ENCODE assay signal across 20 cellular contexts in the genomic region with DNA sequence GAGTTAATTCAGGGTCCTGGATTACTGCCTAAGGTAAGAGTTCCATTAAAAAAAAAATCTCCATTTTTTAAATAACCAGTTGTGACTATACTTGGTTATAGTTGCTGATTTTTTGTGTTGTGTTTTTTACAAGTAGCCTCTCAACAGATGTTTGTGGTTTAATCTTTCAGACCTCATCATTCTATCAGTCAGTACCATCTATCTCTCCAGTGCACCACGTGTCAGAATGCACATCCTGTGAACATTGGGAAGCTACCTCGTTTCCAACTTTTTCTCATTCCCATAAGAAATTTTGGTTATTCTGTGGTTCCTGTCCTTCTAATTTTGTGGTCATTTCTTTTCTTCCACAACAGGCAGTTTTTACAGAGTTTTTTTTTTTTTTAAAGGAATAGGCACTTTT. TPM values are rescaled to one million over a fixed set of nuclear protein-coding genes. Genes with fewer than 3 reads are reported as not detected.
DNase-seq lines count a peak whose midpoint lies in the region; ATAC-seq, FAIRE-seq and TF ChIP-seq lines count a peak whose summit lies in the region.
"Had no signal": no experiment of that assay in that cellular context is flagged by ENCODE, and none has a peak within 500 bp of the region (broad histone marks: within the 10 kb centered on the region; RNA-seq: fewer than 3 reads in every experiment).

No MANE protein-coding gene starts in this region.

- no peak for TF ChIP-seq POLR2A in gastrocnemius medialis (IDR thresholded peaks at IDR 0.05)

- DNase-seq in AG10803 (ENCODE audit: low read depth) (peak; percentile 80), HFFc6 (peak; percentile 29), T-helper 17 cell (no peak), keratinocyte (ENCODE audit: low read depth, low spot score) (no peak), NCI-H446 (lab: John Stamatoyannopoulos, UW) (no peak), UCSD-AML1 (lab: John Stamatoyannopoulos, UW; ENCODE audit: unreplicated experiment) (no peak), gastrocnemius medialis (no peak)
- no peak for DNase-seq in stimulated activated CD4-positive, alpha-beta T cell treated with anti-CD3 and anti-CD28 coated beads, Interleukin-1b, Interleukin-23, amount 100 ng/mL, for 48 hours
- DNase-seq: activated CD4-positive, alpha-beta T cell treated with anti-CD3 and anti-CD28 coated beads, Interleukin-2, amount 50 U/mL, for 1 hour; activated naive CD8-positive, alpha-beta T cell treated with anti-CD3 and anti-CD28 coated beads, Interleukin-2, amount 50 U/mL, for 24 hours; GF-D8; lower lobe of right lung; NCI-H1105; NCI-H2081 treated with DMSO at 0.1 percent for 48 hours; occipital lobe had no signal

- dilution Hi-C loops in keratinocyte (cut with MboI; ENCODE audit: extremely low pct_ligation_motif_present, low sequenced_read_pairs), result no loop called here

- peak; percentile 39 for FAIRE-seq in keratinocyte (lab: Jason Lieb, UNC)
- FAIRE-seq: A549 had no signal

- no peak overlapping the region for H3K4me3 Mint-ChIP-seq in HFFc6
- no peak overlapping the region for H3K4me3 Mint-ChIP-seq in T-helper 17 cell
- H3K4me3 Mint-ChIP-seq: activated naive CD8-positive, alpha-beta T cell treated with anti-CD3 and anti-CD28 coated beads, Interleukin-2, amount 50 U/mL, for 24 hours had no signal

- H3K27ac ChIP-seq in keratinocyte (ENCODE audit: control insufficient read depth, insufficient read depth, low read length) (no peak overlapping the region), gastrocnemius medialis (no peak overlapping the region)
- H3K27ac ChIP-seq: A549, C4-2B, lower lobe of right lung, suprapubic skin, vagina had no signal

- H3K36me3 Mint-ChIP-seq in HFFc6 (ENCODE audit: low read depth) (0 out of 2 replicates have a peak, but pooled peaks cover 16% of the 10 kb centered on the region), T-helper 17 cell (ENCODE audit: low read depth) (peaks cover 4% of the 10 kb centered on the region)

- intact Hi-C loops in gastrocnemius medialis (cut with DNase I; ENCODE audit: low total_unique reads), result no loop called here

- H2AFZ ChIP-seq in keratinocyte (ENCODE audit: control insufficient read depth, low read length), result no peak overlapping the region

- no peak for TF ChIP-seq CTCF in AG10803 (conservative IDR thresholded peaks at IDR 0.05; ENCODE audit: low read length)
- no peak for TF ChIP-seq CTCF in HFFc6 (IDR thresholded peaks at IDR 0.05)
- TF ChIP-seq CTCF in keratinocyte (optimal IDR thresholded peaks at IDR 0.05 in 1 of 3, IDR thresholded peaks at IDR 0.05 in 1 of 3, conservative IDR thresholded peaks at IDR 0.05 in 1 of 3; ENCODE audit: extremely low read depth in 1 of 3, insufficient read depth in 2 of 3, low read length in 3 of 3), result no peak
- no peak for TF ChIP-seq CTCF in gastrocnemius medialis (IDR thresholded peaks at IDR 0.05 in 4 of 5, conservative IDR thresholded peaks at IDR 0.05 in 1 of 5)

- H4K20me1 ChIP-seq in keratinocyte (ENCODE audit: control insufficient read depth, extremely low read depth, insufficient read depth, low read length), result no peaks in the 10 kb centered on the region

- no peaks in the 10 kb centered on the region for H3K9me1 ChIP-seq in keratinocyte (ENCODE audit: control insufficient read depth, extremely low read depth, insufficient read depth, low read length)

- ATAC-seq in T-helper 17 cell (no peak), gastrocnemius medialis (no peak)
- ATAC-seq: A549; activated naive CD8-positive, alpha-beta T cell treated with anti-CD3 and anti-CD28 coated beads, Interleukin-2, amount 50 U/mL, for 24 hours; lower lobe of right lung; Right ventricle myocardium inferior had no signal

- peaks cover 0 to 5% of the 10 kb centered on the region in 2 experiments for H3K36me3 ChIP-seq in keratinocyte (ENCODE audit: control insufficient read depth in 2 of 2, extremely low read depth in 1 of 2, insufficient read depth in 2 of 2, low read length in 2 of 2)
- no peaks in the 10 kb centered on the region for H3K36me3 ChIP-seq in gastrocnemius medialis
- H3K36me3 ChIP-seq: lower lobe of right lung, suprapubic skin, vagina had no signal

- H3K4me1 ChIP-seq in keratinocyte (ENCODE audit: control insufficient read depth, extremely low read depth, insufficient read depth, low read length) (peaks cover 32% of the 10 kb centered on the region), gastrocnemius medialis (peaks cover 16 to 23% of the 10 kb centered on the region in 2 donors)

- in situ Hi-C loops in gastrocnemius medialis (cut with MboI; ENCODE audit: low sequenced_read_pairs in 4 of 4), result no loop called here

- H3K4me1 Mint-ChIP-seq in HFFc6 (ENCODE audit: low read depth), result peaks cover 86% of the 10 kb centered on the region
- peaks cover 49% of the 10 kb centered on the region for H3K4me1 Mint-ChIP-seq in T-helper 17 cell

- H3K27me3 Mint-ChIP-seq in HFFc6 (ENCODE audit: insufficient read depth) (no peaks in the 10 kb centered on the region), T-helper 17 cell (no peaks in the 10 kb centered on the region)
- H3K27me3 Mint-ChIP-seq: activated naive CD8-positive, alpha-beta T cell treated with anti-CD3 and anti-CD28 coated beads, Interleukin-2, amount 50 U/mL, for 24 hours had no signal

- no peak overlapping the region for H3K4me2 ChIP-seq in keratinocyte (ENCODE audit: control insufficient read depth, extremely low read depth, insufficient read depth, low read depth, low read length)
- H3K4me2 ChIP-seq: A549 had no signal

- H3K9me3 Mint-ChIP-seq in HFFc6, result no peaks in the 10 kb centered on the region
- H3K9me3 Mint-ChIP-seq: activated naive CD8-positive, alpha-beta T cell treated with anti-CD3 and anti-CD28 coated beads, Interleukin-2, amount 50 U/mL, for 24 hours had no signal

- H3K27me3 ChIP-seq in keratinocyte (ENCODE audit: control insufficient read depth, extremely low read depth, insufficient read depth, low read length), result no peaks in the 10 kb centered on the region
- H3K27me3 ChIP-seq in gastrocnemius medialis, result no peaks in the 10 kb centered on the region
- H3K27me3 ChIP-seq: suprapubic skin, vagina had no signal

- no peaks in the 10 kb centered on the region for H3K9me3 ChIP-seq in T-helper 17 cell (ENCODE audit: control insufficient read depth, low read length, poor library complexity, severe bottlenecking)
- H3K9me3 ChIP-seq in keratinocyte (ENCODE audit: control insufficient read depth, low read depth, low read length), result no peaks in the 10 kb centered on the region
- H3K9me3 ChIP-seq in gastrocnemius medialis, result no peaks in the 10 kb centered on the region
- H3K9me3 ChIP-seq: A549, lower lobe of right lung, suprapubic skin, vagina had no signal

- H3K79me2 ChIP-seq in keratinocyte (ENCODE audit: control insufficient read depth, insufficient read depth, low read length), result peaks cover 89% of the 10 kb centered on the region

- H3K4me3 ChIP-seq in AG10803 (ENCODE audit: low read length) (no peak overlapping the region), keratinocyte (ENCODE audit: control insufficient read depth in 2 of 3, extremely low read depth in 1 of 3, insufficient read depth in 2 of 3, low read depth in 1 of 3, low read length in 3 of 3) (no peak overlapping the region), gastrocnemius medialis (no peak overlapping the region)
- H3K4me3 ChIP-seq: A549, lower lobe of right lung, suprapubic skin, vagina had no signal

- H3K27ac Mint-ChIP-seq in HFFc6, result peak overlapping the region; percentile 9; the same call in 1 of the 2 replicates
- H3K27ac Mint-ChIP-seq in T-helper 17 cell, result peak overlapping the region; percentile 81

- no peak overlapping the region for H3K9ac ChIP-seq in keratinocyte (ENCODE audit: control insufficient read depth, extremely low read depth, insufficient read depth, low read length)

RNA-seq across cellular contexts. Expression of gene WDFY2, which starts 39.2 kb away (rescaled TPM):
- total RNA-seq in HFFc6 (2021; fragmentation: NEBNext Ultra II Directional; extraction: Animal tissue kit (Norgen Biotek cat#: 25700)), result 10 to 100 TPM; 11.4 to 15.7 (median 13.4) TPM
- total RNA-seq in T-helper 17 cell (10 to 100 TPM; 41.5 to 52.2 TPM), gastrocnemius medialis (1 to 10 TPM in 2 of 4 donors, under 1 TPM in 2; 0.98 to 2.8 (median 1.7) TPM)
- 12.7 to 18.6 TPM (median 17.0 TPM) in 3 replicates for polyA plus RNA-seq in keratinocyte
- 17.6 TPM for polyA plus RNA-seq in keratinocyte (2011; ENCODE audit: low read depth)
- polyA plus RNA-seq in keratinocyte (2011; cell fraction: cytosol; rRNA removed), result 8.4 and 9.9 TPM in 2 replicates
- polyA plus RNA-seq in keratinocyte (2011; cell fraction: nucleus; rRNA removed), result 39.7 and 42.2 TPM in 2 replicates
- polyA plus RNA-seq in keratinocyte (2012; ENCODE audit: low replicate concordance), result 13.8 and 14.0 TPM in 2 replicates
- 24.8 to 50.3 TPM (median 36.8 TPM) in 3 replicates for polyA minus RNA-seq in keratinocyte
- 14.0 TPM for polyA minus RNA-seq in keratinocyte (2011; cell fraction: cytosol; rRNA and poly(A)+ RNA removed)
- 40.6 and 81.8 TPM in 2 replicates for polyA minus RNA-seq in keratinocyte (2011; cell fraction: nucleus; rRNA and poly(A)+ RNA removed)

Comparison
In these comparisons a context has a peak if more than half of its experiments do, and no peak if none do; other contexts are left out.
1. DNase-seq: peak in AG10803 (single experiment) and HFFc6 (single experiment); none in T-helper 17 cell (0 of 3), keratinocyte (single experiment), NCI-H446 (0 of 2), UCSD-AML1 (single experiment), gastrocnemius medialis (0 of 2) and stimulated activated CD4-positive, alpha-beta T cell treated with anti-CD3 and anti-CD28 coated beads, Interleukin-1b, Interleukin-23, amount 100 ng/mL, for 48 hours (single experiment).